Comparison of ENCODE assay signal across 9 cellular contexts in genomic region chr20:46088409-46089075, GRCh38. TPM values are rescaled to one million over a fixed set of nuclear protein-coding genes. Genes with fewer than 3 reads are reported as not detected.
DNase-seq lines count a peak whose midpoint lies in the region; ATAC-seq and TF ChIP-seq lines count a peak whose summit lies in the region.
"Had no signal": no experiment of that assay in that cellular context is flagged by ENCODE, and none has a peak within 500 bp of the region (broad histone marks: within the 10 kb centered on the region; RNA-seq: fewer than 3 reads in every experiment).

No MANE protein-coding gene starts in this region.

- peak overlapping the region; percentile 94 for H3K9ac ChIP-seq in Loucy (ENCODE audit: low read depth, low read length, poor library complexity, severe bottlenecking)

- no peaks in the 10 kb centered on the region for H3K9me2 ChIP-seq in Loucy (replicated peaks; ENCODE audit: low read depth, low read length)

- H3K27me3 ChIP-seq in Loucy (ENCODE audit: insufficient read depth, low read length, poor library complexity, severe bottlenecking): peaks cover 4% of the 10 kb centered on the region

- H3K4me3 ChIP-seq in Loucy (ENCODE audit: low read length, poor library complexity, severe bottlenecking): peak overlapping the region; percentile 95
- H3K4me3 ChIP-seq in urinary bladder (ENCODE audit: low read depth, low read length): peak overlapping the region; percentile 89

- 6% methylated on average over 10 of the region's 10 CpGs for WGBS in urinary bladder

- no peaks in the 10 kb centered on the region for H3K9me3 ChIP-seq in Loucy (ENCODE audit: insufficient read depth, low read depth, low read length)

- no peak overlapping the region for H2AFZ ChIP-seq in Loucy (ENCODE audit: low read length)

- H3K4me2 ChIP-seq in Loucy (ENCODE audit: low read depth, low read length, poor library complexity, severe bottlenecking): peak overlapping the region; percentile 88

- no peaks in the 10 kb centered on the region for H3F3A ChIP-seq in Loucy (ENCODE audit: low read depth)

- H3K27ac ChIP-seq in urinary bladder (ENCODE audit: low read depth): peak overlapping the region; percentile 100

- H3K4me1 ChIP-seq in Loucy (ENCODE audit: insufficient read depth, low read length, poor library complexity, severe bottlenecking) (peaks cover 40% of the 10 kb centered on the region), urinary bladder (ENCODE audit: insufficient read depth) (peaks cover 2% of the 10 kb centered on the region)

- H3K36me3 ChIP-seq in Loucy (ENCODE audit: insufficient read depth, low read length): no peaks in the 10 kb centered on the region
- H3K36me3 ChIP-seq in urinary bladder (ENCODE audit: insufficient read depth): no peaks in the 10 kb centered on the region

- peaks cover 58% of the 10 kb centered on the region for H4K20me1 ChIP-seq in Loucy (ENCODE audit: insufficient read depth, low read length, poor library complexity, severe bottlenecking)

- TF ChIP-seq CTCF in Loucy (conservative IDR thresholded peaks at IDR 0.05; ENCODE audit: low read length): no peak

- peaks cover 60% of the 10 kb centered on the region for H3K79me2 ChIP-seq in Loucy (ENCODE audit: insufficient read depth, low read length)

- in situ Hi-C loops in T47D (cut with HindIII; ENCODE audit: low pct_unique_long_range_greater_than_20kb, low sequenced_read_pairs): no loop called here

- peak; percentile 60 for DNase-seq in EH (ENCODE audit: low read depth)
- DNase-seq in T47D (ENCODE audit: low read depth in 1 of 2, low spot score in 1 of 2): peak; percentile 38 to 57
- peak; percentile 9 to 23 for DNase-seq in lung microvascular endothelial cell (ENCODE audit: low read depth in 2 of 2)
- DNase-seq in NCI-H2227 treated with DMSO at 0.1 percent for 48 hours (lab: John Stamatoyannopoulos, UW): no peak
- no peak for DNase-seq in NCI-H1048 (lab: John Stamatoyannopoulos, UW)

- no peak for ATAC-seq in GM21619 (IDR thresholded peaks at IDR 0.05; ENCODE audit: unreplicated experiment)

RNA-seq across cellular contexts. Expression of gene NCOA5, which starts 1.2 kb away (rescaled TPM):
- total RNA-seq in lung microvascular endothelial cell: 7.0 and 9.1 TPM in 2 replicates
- total RNA-seq in urinary bladder: 13.2 TPM
- 21.9 TPM for polyA plus RNA-seq in urinary bladder

RNA-seq across cellular contexts. Expression of gene CD40, which starts 29.6 kb away (rescaled TPM):
- 2.2 and 18.1 TPM in 2 replicates for total RNA-seq in lung microvascular endothelial cell
- 3.1 TPM for total RNA-seq in urinary bladder
- 21.3 TPM for polyA plus RNA-seq in urinary bladder

RNA-seq across cellular contexts. Expression of gene SLC12A5, which starts 59.5 kb away (rescaled TPM):
- total RNA-seq in lung microvascular endothelial cell: 0.20 and 0.44 TPM in 2 replicates
- 0.69 TPM for total RNA-seq in urinary bladder
- 1.5 TPM for polyA plus RNA-seq in urinary bladder
- total RNA-seq: activated CD8-positive, alpha-beta memory T cell treated with anti-CD3 and anti-CD28 coated beads for 36 hours had no signal

Comparison
In these comparisons a context has a peak if more than half of its experiments do, and no peak if none do; other contexts are left out.
1. DNase-seq: peak in EH (single experiment), T47D (2 of 2) and lung microvascular endothelial cell (2 of 2); none in NCI-H2227 treated with DMSO at 0.1 percent for 48 hours (single experiment) and NCI-H1048 (single experiment).